Comparison of ENCODE assay signal across 18 cellular contexts in genomic region chr7:74307738-74308505, GRCh38. TPM values are rescaled to one million over a fixed set of nuclear protein-coding genes. Genes with fewer than 3 reads are reported as not detected.
DNase-seq lines count a peak whose midpoint lies in the region; ATAC-seq, FAIRE-seq and TF ChIP-seq lines count a peak whose summit lies in the region.
"Had no signal": no experiment of that assay in that cellular context is flagged by ENCODE, and none has a peak within 500 bp of the region (broad histone marks: within the 10 kb centered on the region; RNA-seq: fewer than 3 reads in every experiment).

No MANE protein-coding gene starts in this region.

- TF ChIP-seq EP300 in HepG2 (IDR thresholded peaks at IDR 0.05; ENCODE audit: low read depth in 2 of 2, low read length in 2 of 2) (no peak), HepG2 (CRISPR knock-in tag; IDR thresholded peaks at IDR 0.05; ENCODE audit: borderline replicate concordance) (no peak)

- no peak overlapping the region for H3K4me3 ChIP-seq in right lobe of liver
- no peak overlapping the region for H3K4me3 ChIP-seq in HepG2 (replicated peaks in 1 of 3; ENCODE audit: insufficient read depth in 1 of 3, low read depth in 2 of 3, low read length in 3 of 3)

- H3K27ac Mint-ChIP-seq in memory B cell (no peak overlapping the region), Calu3 (ENCODE audit: unreplicated experiment) (no peak overlapping the region)
- no peak overlapping the region for H3K27ac Mint-ChIP-seq in activated CD4-positive, alpha-beta T cell treated with anti-CD3 and anti-CD28 coated beads, Interleukin-2, amount 10 ng/mL, durations not matched to agents 24 days and 14 days
- H3K27ac Mint-ChIP-seq: activated CD8-positive, alpha-beta T cell treated with anti-CD3 and anti-CD28 coated beads, Interleukin-2, amount 10 ng/mL, durations not matched to agents 7 days and 5 days; activated naive CD8-positive, alpha-beta T cell treated with anti-CD3 and anti-CD28 coated beads for 36 hours had no signal

- POLR2A ChIA-PET in HepG2 (lab: Yijun Ruan, JAX), result no interaction called here

- DNase-seq in right lobe of liver (peak in 2 of 3 donors; percentile 48 to 65), HepG2 (ENCODE audit: low spot score) (no peak), memory B cell (ENCODE audit: low spot score in 2 of 2) (no peak), Calu3 (no peak), NCI-H1417 treated with DMSO at 0.1 percent for 48 hours (lab: John Stamatoyannopoulos, UW) (no peak)
- no peak for DNase-seq in activated CD4-positive, alpha-beta T cell treated with anti-CD3 and anti-CD28 coated beads, Interleukin-2, amount 10 ng/mL, durations not matched to agents 24 days and 14 days
- DNase-seq in stimulated activated CD8-positive, alpha-beta memory T cell treated with anti-CD3 and anti-CD28 coated beads, Interleukin-4, amount 100 ng/mL, for 48 hours, result no peak
- DNase-seq: activated CD8-positive, alpha-beta T cell treated with anti-CD3 and anti-CD28 coated beads, Interleukin-2, amount 10 ng/mL, durations not matched to agents 7 days and 5 days; activated naive CD8-positive, alpha-beta T cell treated with anti-CD3 and anti-CD28 coated beads for 36 hours; central memory CD4-positive, alpha-beta T cell; NCI-H1694 treated with DMSO at 0.1 percent for 48 hours; NCI-H526 treated with DMSO at 0.1 percent for 48 hours; Peyer's patch; stimulated activated CD4-positive, alpha-beta T cell treated with anti-CD3 and anti-CD28 coated beads, Interleukin-12 subunit alpha, Interleukin-12 subunit beta, amount 100 ng/mL, for 4 hours; stimulated activated naive CD4-positive, alpha-beta T cell treated with Interleukin-2 at 50 U/mL for 16 hours had no signal

- H3K9me3 Mint-ChIP-seq in memory B cell (no peaks in the 10 kb centered on the region), Calu3 (ENCODE audit: low read depth, unreplicated experiment) (no peaks in the 10 kb centered on the region)
- peaks cover 5% of the 10 kb centered on the region for H3K9me3 Mint-ChIP-seq in activated CD4-positive, alpha-beta T cell treated with anti-CD3 and anti-CD28 coated beads, Interleukin-2, amount 10 ng/mL, durations not matched to agents 24 days and 14 days
- H3K9me3 Mint-ChIP-seq: activated naive CD8-positive, alpha-beta T cell treated with anti-CD3 and anti-CD28 coated beads for 36 hours had no signal

- H3K9me3 ChIP-seq in right lobe of liver (no peaks in the 10 kb centered on the region), HepG2 (ENCODE audit: low read length) (no peaks in the 10 kb centered on the region)
- H3K9me3 ChIP-seq: Peyer's patch, vagina had no signal

- H3K27ac ChIP-seq in right lobe of liver (no peak overlapping the region), HepG2 (ENCODE audit: extremely low read length, insufficient read depth, low read length) (no peak overlapping the region), angular gyrus (ENCODE audit: low read depth, low read length) (peak overlapping the region; percentile 26)
- H3K27ac ChIP-seq: VCaP had no signal

- CTCF ChIA-PET in HepG2 (lab: Yijun Ruan, JAX; ENCODE audit: low intra/inter-chr PET ratio, low total read pairs) (no interaction called here), Calu3 (lab: Charles Lee) (interaction anchor here (0.6 to 0.7 kb wide), 2 partner anchors 15 to 1514 kb away, joined by 3 read pairs; no protein-coding TSS in a partner anchor)

- in situ Hi-C loops in HepG2 (cut with HindIII; ENCODE audit: extremely low pct_ligation_motif_present, low pct_unique_long_range_greater_than_20kb), result no loop called here

- H3K4me1 Mint-ChIP-seq in memory B cell (peaks cover 11% of the 10 kb centered on the region), Calu3 (ENCODE audit: low read depth, unreplicated experiment) (no peaks in the 10 kb centered on the region)
- peaks cover 12% of the 10 kb centered on the region for H3K4me1 Mint-ChIP-seq in activated CD4-positive, alpha-beta T cell treated with anti-CD3 and anti-CD28 coated beads, Interleukin-2, amount 10 ng/mL, durations not matched to agents 24 days and 14 days

- peak; percentile 64 to 78 (median 68) for ATAC-seq in right lobe of liver
- ATAC-seq in HepG2, result no peak
- no peak for ATAC-seq in memory B cell (ENCODE audit: low read depth)

- H4K20me1 ChIP-seq in HepG2 (ENCODE audit: insufficient read depth, low read length), result peaks cover 16% of the 10 kb centered on the region; the same call in 1 of the 2 replicates

- H3K4me3 Mint-ChIP-seq in memory B cell (peak overlapping the region; percentile 2), Calu3 (ENCODE audit: low read depth, unreplicated experiment) (no peak overlapping the region)
- H3K4me3 Mint-ChIP-seq in activated CD4-positive, alpha-beta T cell treated with anti-CD3 and anti-CD28 coated beads, Interleukin-2, amount 10 ng/mL, durations not matched to agents 24 days and 14 days, result no peak overlapping the region
- H3K4me3 Mint-ChIP-seq: activated naive CD8-positive, alpha-beta T cell treated with anti-CD3 and anti-CD28 coated beads for 36 hours had no signal

- no peaks in the 10 kb centered on the region for H3K27me3 ChIP-seq in right lobe of liver
- H3K27me3 ChIP-seq in HepG2 (ENCODE audit: control insufficient read depth in 1 of 2, insufficient read depth in 2 of 2, low read length in 2 of 2), result no peaks in the 10 kb centered on the region
- H3K27me3 ChIP-seq: Peyer's patch, vagina had no signal

- no peaks in the 10 kb centered on the region for H3K36me3 ChIP-seq in right lobe of liver
- peaks cover 1 to 7% of the 10 kb centered on the region in 2 experiments; a peak in 1 of 5 replicates for H3K36me3 ChIP-seq in HepG2 (replicated peaks in 1 of 2; ENCODE audit: control insufficient read depth in 1 of 2, insufficient read depth in 2 of 2, low read length in 2 of 2)
- H3K36me3 ChIP-seq: Peyer's patch, vagina had no signal

- no peak overlapping the region for H3K9ac ChIP-seq in HepG2 (ENCODE audit: insufficient read depth, low read depth, low read length)

- WGBS in right lobe of liver (ENCODE audit: insufficient coverage, low coverage, low lambda C conversion rate, missing lambda C conversion rate), result 93% methylated on average over 3 of the region's 10 CpGs
- 90% methylated on average over 9 of the region's 10 CpGs for WGBS in HepG2 (ENCODE audit: low lambda C conversion rate)

- no peak for TF ChIP-seq RAD21 in HepG2 (CRISPR knock-in tag; IDR thresholded peaks at IDR 0.05)

- no peaks in the 10 kb centered on the region for H3K4me1 ChIP-seq in right lobe of liver
- H3K4me1 ChIP-seq in HepG2 (ENCODE audit: insufficient read depth, low read length), result peaks cover 11% of the 10 kb centered on the region; the same call in 1 of the 2 replicates

- BruUV-seq in HepG2 (replicated peaks; lab: Mats Ljungman, UMichigan), result no TSS peak
- no TSS peak for BruUV-seq in Calu3 (replicated peaks; lab: Mats Ljungman, UMichigan)

- peaks cover 12% of the 10 kb centered on the region for H3K79me2 ChIP-seq in HepG2 (ENCODE audit: insufficient read depth, low read length)

- no peak overlapping the region for H2AFZ ChIP-seq in HepG2 (ENCODE audit: low read length)

- intact Hi-C loops in right lobe of liver (cut with DNase I), result no loop called here
- intact Hi-C loops in HepG2 (cut with micrococcal nuclease; ENCODE audit: unreplicated experiment), result no loop called here
- intact Hi-C loops in Calu3 (cut with micrococcal nuclease; ENCODE audit: unreplicated experiment), result no loop called here
- intact Hi-C loops in activated CD4-positive, alpha-beta T cell treated with anti-CD3 and anti-CD28 coated beads, Interleukin-2, amount 10 ng/mL, durations not matched to agents 24 days and 14 days (cut with micrococcal nuclease), result loop anchor here (10.0 kb wide), 1 partner anchor 87 kb away; no protein-coding TSS in a partner anchor

- TF ChIP-seq POLR2A in right lobe of liver (IDR thresholded peaks at IDR 0.05) (no peak), HepG2 (IDR thresholded peaks at IDR 0.05; ENCODE audit: insufficient read depth in 1 of 2, low read depth in 2 of 2, low read length in 2 of 2) (no peak)

- FAIRE-seq in HepG2 (lab: Jason Lieb, UNC), result no peak

- H3K36me3 Mint-ChIP-seq in memory B cell (peaks cover 1% of the 10 kb centered on the region), Calu3 (ENCODE audit: insufficient read depth, unreplicated experiment) (no peaks in the 10 kb centered on the region)
- H3K36me3 Mint-ChIP-seq in activated CD4-positive, alpha-beta T cell treated with anti-CD3 and anti-CD28 coated beads, Interleukin-2, amount 10 ng/mL, durations not matched to agents 24 days and 14 days (ENCODE audit: low read depth), result no peaks in the 10 kb centered on the region
- H3K36me3 Mint-ChIP-seq: activated naive CD8-positive, alpha-beta T cell treated with anti-CD3 and anti-CD28 coated beads for 36 hours had no signal

- no peak overlapping the region for H3K4me2 ChIP-seq in HepG2 (ENCODE audit: low read depth, low read length)

- no peak for TF ChIP-seq CTCF in right lobe of liver (IDR thresholded peaks at IDR 0.05)
- TF ChIP-seq CTCF in HepG2 (CRISPR knock-in tag; IDR thresholded peaks at IDR 0.05), result no peak
- TF ChIP-seq CTCF in Calu3 (IDR thresholded peaks at IDR 0.05; ENCODE audit: unreplicated experiment), result no peak

- no peaks in the 10 kb centered on the region for H3K27me3 Mint-ChIP-seq in memory B cell
- H3K27me3 Mint-ChIP-seq in Calu3 (ENCODE audit: unreplicated experiment), result no peaks in the 10 kb centered on the region
- H3K27me3 Mint-ChIP-seq in activated CD4-positive, alpha-beta T cell treated with anti-CD3 and anti-CD28 coated beads, Interleukin-2, amount 10 ng/mL, durations not matched to agents 24 days and 14 days, result peaks cover 15% of the 10 kb centered on the region

RNA-seq across cellular contexts. Expression of gene CLIP2, which starts 18.7 kb away (rescaled TPM):
- total RNA-seq in right lobe of liver (1 to 10 TPM; 2.8 to 6.8 (median 4.2) TPM), HepG2 (2016; rRNA removed; fragmentation: Illumina TruSeq; extraction: Trizol) (13.6 and 17.4 TPM in 2 replicates), Calu3 (2022) (22.4 and 22.9 TPM in 2 replicates)
- total RNA-seq in HepG2 (2016; cell fraction: cytosol; rRNA removed; fragmentation: Illumina TruSeq; extraction: Trizol; ENCODE audit: low read depth), result 7.5 and 7.6 TPM in 2 replicates
- total RNA-seq in HepG2 (2016; cell fraction: insoluble cytoplasmic fraction; rRNA removed; fragmentation: Illumina TruSeq; extraction: Trizol), result 10.6 and 19.9 TPM in 2 replicates
- 9.6 and 10.3 TPM in 2 replicates for total RNA-seq in HepG2 (2016; cell fraction: membrane; rRNA removed; fragmentation: Illumina TruSeq; extraction: Trizol)
- 15.2 and 16.4 TPM in 2 replicates for total RNA-seq in HepG2 (2016; cell fraction: nucleus; rRNA removed; fragmentation: Illumina TruSeq; extraction: Trizol)
- 6.5 and 9.2 TPM in 2 replicates for polyA plus RNA-seq in HepG2 (2011; rRNA removed)
- 6.5 and 7.4 TPM in 2 replicates for polyA plus RNA-seq in HepG2 (2011; cell fraction: cytosol; rRNA removed)
- polyA plus RNA-seq in HepG2 (2011; cell fraction: nucleus; rRNA removed), result 19.0 and 19.1 TPM in 2 replicates
- 14.2 and 32.5 TPM in 2 replicates for polyA plus RNA-seq in HepG2 (2012)
- 1.6 and 1.8 TPM in 2 replicates for polyA plus RNA-seq in HepG2 (2016; cell fraction: cytosol; fragmentation: Illumina TruSeq; extraction: Trizol; ENCODE audit: low read depth)
- polyA plus RNA-seq in HepG2 (2016; cell fraction: insoluble cytoplasmic fraction; fragmentation: Illumina TruSeq; extraction: Trizol; ENCODE audit: low read depth), result 10.0 and 13.1 TPM in 2 replicates
- polyA plus RNA-seq in HepG2 (2016; cell fraction: membrane; fragmentation: Illumina TruSeq; extraction: Trizol; ENCODE audit: low read depth), result 4.5 and 5.2 TPM in 2 replicates
- polyA plus RNA-seq in HepG2 (2016; cell fraction: nucleus; fragmentation: Illumina TruSeq; extraction: Trizol; ENCODE audit: insufficient read depth, low read depth), result 22.6 and 24.8 TPM in 2 replicates
- polyA minus RNA-seq in HepG2 (2011; rRNA and poly(A)+ RNA removed; ENCODE audit: low replicate concordance), result 2.9 and 19.1 TPM in 2 replicates
- polyA minus RNA-seq in HepG2 (2011; cell fraction: cytosol; rRNA and poly(A)+ RNA removed), result 9.1 and 11.1 TPM in 2 replicates
- 14.3 and 17.3 TPM in 2 replicates for polyA minus RNA-seq in HepG2 (2011; cell fraction: nucleus; rRNA and poly(A)+ RNA removed)
- total RNA-seq in activated CD4-positive, alpha-beta T cell treated with anti-CD3 and anti-CD28 coated beads, Interleukin-2, amount 10 ng/mL, durations not matched to agents 24 days and 14 days, result 1.2 and 1.4 TPM in 2 replicates

RNA-seq across cellular contexts. Expression of gene RFC2, which starts 53.7 kb away (rescaled TPM):
- total RNA-seq in right lobe of liver, result 10 to 100 TPM in 5 of 6 experiments, 1 to 10 TPM in 1; 8.0 to 21.3 (median 12.2) TPM
- 43.5 and 51.2 TPM in 2 replicates for total RNA-seq in HepG2 (2016; rRNA removed; fragmentation: Illumina TruSeq; extraction: Trizol)
- total RNA-seq in HepG2 (2016; cell fraction: cytosol; rRNA removed; fragmentation: Illumina TruSeq; extraction: Trizol; ENCODE audit: low read depth), result 22.7 TPM in 2 replicates
- total RNA-seq in HepG2 (2016; cell fraction: insoluble cytoplasmic fraction; rRNA removed; fragmentation: Illumina TruSeq; extraction: Trizol), result 44.7 and 55.0 TPM in 2 replicates
- total RNA-seq in HepG2 (2016; cell fraction: membrane; rRNA removed; fragmentation: Illumina TruSeq; extraction: Trizol), result 29.4 and 29.5 TPM in 2 replicates
- 16.1 and 16.4 TPM in 2 replicates for total RNA-seq in HepG2 (2016; cell fraction: nucleus; rRNA removed; fragmentation: Illumina TruSeq; extraction: Trizol)
- polyA plus RNA-seq in HepG2 (2011; rRNA removed), result 14.2 and 14.6 TPM in 2 replicates
- 12.7 and 17.2 TPM in 2 replicates for polyA plus RNA-seq in HepG2 (2011; cell fraction: cytosol; rRNA removed)
- 4.5 TPM in 2 replicates for polyA plus RNA-seq in HepG2 (2011; cell fraction: nucleus; rRNA removed)
- 8.2 and 15.6 TPM in 2 replicates for polyA plus RNA-seq in HepG2 (2012)
- polyA plus RNA-seq in HepG2 (2016; cell fraction: cytosol; fragmentation: Illumina TruSeq; extraction: Trizol; ENCODE audit: low read depth), result 20.5 and 22.0 TPM in 2 replicates
- 64.2 and 73.3 TPM in 2 replicates for polyA plus RNA-seq in HepG2 (2016; cell fraction: insoluble cytoplasmic fraction; fragmentation: Illumina TruSeq; extraction: Trizol; ENCODE audit: low read depth)
- 28.2 TPM in 2 replicates for polyA plus RNA-seq in HepG2 (2016; cell fraction: membrane; fragmentation: Illumina TruSeq; extraction: Trizol; ENCODE audit: low read depth)
- 27.9 and 32.8 TPM in 2 replicates for polyA plus RNA-seq in HepG2 (2016; cell fraction: nucleus; fragmentation: Illumina TruSeq; extraction: Trizol; ENCODE audit: insufficient read depth, low read depth)
- 19.7 and 106 TPM in 2 replicates for polyA minus RNA-seq in HepG2 (2011; rRNA and poly(A)+ RNA removed; ENCODE audit: low replicate concordance)
- polyA minus RNA-seq in HepG2 (2011; cell fraction: cytosol; rRNA and poly(A)+ RNA removed), result 11.3 and 12.6 TPM in 2 replicates
- 9.6 and 11.5 TPM in 2 replicates for polyA minus RNA-seq in HepG2 (2011; cell fraction: nucleus; rRNA and poly(A)+ RNA removed)
- total RNA-seq in Calu3 (2022), result 32.5 and 38.6 TPM in 2 replicates
- 88.0 and 94.7 TPM in 2 replicates for total RNA-seq in activated CD4-positive, alpha-beta T cell treated with anti-CD3 and anti-CD28 coated beads, Interleukin-2, amount 10 ng/mL, durations not matched to agents 24 days and 14 days

Comparison
In these comparisons a context has a peak if more than half of its experiments do, and no peak if none do; other contexts are left out.
1. ATAC-seq: peak in right lobe of liver (4 of 4); none in HepG2 (single experiment) and memory B cell (single experiment).
2. DNase-seq: peak in right lobe of liver (2 of 3); none in HepG2 (single experiment), memory B cell (0 of 2), Calu3 (single experiment), activated CD4-positive, alpha-beta T cell treated with anti-CD3 and anti-CD28 coated beads, Interleukin-2, amount 10 ng/mL, durations not matched to agents 24 days and 14 days (single experiment), NCI-H1417 treated with DMSO at 0.1 percent for 48 hours (single experiment) and stimulated activated CD8-positive, alpha-beta memory T cell treated with anti-CD3 and anti-CD28 coated beads, Interleukin-4, amount 100 ng/mL, for 48 hours (single experiment).